ENCODE assay signal across 8 cellular contexts in genomic region chr12:56636675-56637540, GRCh38. TPM values are rescaled to one million over a fixed set of nuclear protein-coding genes. Genes with fewer than 3 reads are reported as not detected.
DNase-seq lines count a peak whose midpoint lies in the region; ATAC-seq and TF ChIP-seq lines count a peak whose summit lies in the region.

No MANE protein-coding gene starts in this region.

- peak overlapping the region; percentile 92 for H3K27ac Mint-ChIP-seq in activated T-helper 1 cell treated with anti-CD3 and anti-CD28 coated beads, Interleukin-12 subunit alpha, Interleukin-12 subunit beta, Interleukin-2, Interleukin-4 antibody, amounts not matched to agents 30 ng/mL and 10 ng/mL and 1 ng/mL, durations not matched to agents 14 hours and 24 hours and 36 hours
- peak overlapping the region; percentile 89 to 99 (median 97) for H3K27ac Mint-ChIP-seq in naive thymus-derived CD4-positive, alpha-beta T cell

- POLR2A ChIA-PET in Panc1 (lab: Charles Lee) = interaction anchor here (0.6 kb wide), 1 partner anchor 94 kb away, joined by 9 read pairs; no protein-coding TSS in a partner anchor
- POLR2A ChIA-PET in naive thymus-derived CD4-positive, alpha-beta T cell (lab: Charles Lee) = interaction anchor here (0.6 to 6.5 kb wide), 16 partner anchors 8 to 593 kb away, joined by 3 to 103 read pairs (median 4); partner anchors contain the start of genes ATP5F1B, BAZ2A, NACA and PTGES3

- H3K9me3 ChIP-seq in Panc1 (ENCODE audit: control insufficient read depth, insufficient read depth, low read depth, low read length) = no peaks in the 10 kb centered on the region
- H3K9me3 ChIP-seq in naive thymus-derived CD4-positive, alpha-beta T cell (ENCODE audit: control insufficient read depth in 2 of 3, low read length in 3 of 3) = no peaks in the 10 kb centered on the region

- peak; percentile 93 for DNase-seq in DMS79 treated with DMSO at 0.1 percent for 48 hours (lab: John Stamatoyannopoulos, UW)
- peak; percentile 97 for DNase-seq in KBM-7
- peak; percentile 96 for DNase-seq in Panc1 (ENCODE audit: low read depth, low spot score)
- DNase-seq in activated T-helper 1 cell treated with anti-CD3 and anti-CD28 coated beads, Interleukin-12 subunit alpha, Interleukin-12 subunit beta, Interleukin-2, Interleukin-4 antibody, amounts not matched to agents 30 ng/mL and 10 ng/mL and 1 ng/mL, durations not matched to agents 14 hours and 24 hours and 36 hours (ENCODE audit: low spot score) = peak; percentile 79
- peak; percentile 100 for DNase-seq in fibroblast of gingiva (ENCODE audit: low read depth)
- peak; percentile 86 to 99 (median 94) for DNase-seq in naive thymus-derived CD4-positive, alpha-beta T cell
- peak; percentile 91 to 96 (median 92) for DNase-seq in stimulated activated naive CD4-positive, alpha-beta T cell (lab: John Stamatoyannopoulos, UW)

- CTCF ChIA-PET in Panc1 (lab: Charles Lee) = interaction anchor here (0.5 to 1.5 kb wide), 11 partner anchors 9 to 442 kb away, joined by 3 to 11 read pairs (median 4); partner anchors contain the start of gene ATP5F1B
- CTCF ChIA-PET in naive thymus-derived CD4-positive, alpha-beta T cell (lab: Charles Lee) = interaction anchor here (0.6 to 2.2 kb wide), 20 partner anchors 8 to 663 kb away, joined by 3 to 16 read pairs (median 4); partner anchors contain the start of genes ATP5F1B, RAB5B and RNF41

- H3K36me3 ChIP-seq in Panc1 (ENCODE audit: control insufficient read depth, insufficient read depth, low read length) = peaks cover 10% of the 10 kb centered on the region
- H3K36me3 ChIP-seq in naive thymus-derived CD4-positive, alpha-beta T cell (ENCODE audit: control insufficient read depth in 2 of 3, insufficient read depth in 3 of 3, low read length in 3 of 3) = peaks cover 7 to 37% (median 28%) of the 10 kb centered on the region in 3 experiments

- no TSS peak for BruUV-seq in Panc1 (replicated peaks; lab: Mats Ljungman, UMichigan)

- in situ Hi-C loops in KBM-7 (cut with MboI; ENCODE audit: low pct_unique_long_range_greater_than_20kb, low sequenced_read_pairs) = no loop called here
- in situ Hi-C loops in Panc1 (cut with HindIII; ENCODE audit: low pct_unique_long_range_greater_than_20kb, low sequenced_read_pairs) = no loop called here

- peaks cover 33% of the 10 kb centered on the region for H3K4me1 ChIP-seq in Panc1 (ENCODE audit: control insufficient read depth, insufficient read depth, low read length)
- peaks cover 27 to 36% of the 10 kb centered on the region in 2 donors for H3K4me1 ChIP-seq in naive thymus-derived CD4-positive, alpha-beta T cell (ENCODE audit: control insufficient read depth in 2 of 2, insufficient read depth in 2 of 2, low read length in 2 of 2)

- H3K27me3 ChIP-seq in Panc1 (ENCODE audit: control insufficient read depth, insufficient read depth, low read length) = no peaks in the 10 kb centered on the region
- no peaks in the 10 kb centered on the region for H3K27me3 ChIP-seq in naive thymus-derived CD4-positive, alpha-beta T cell (ENCODE audit: control insufficient read depth in 2 of 2, insufficient read depth in 2 of 2, low read length in 2 of 2)

- peaks cover 33% of the 10 kb centered on the region for H3K36me3 Mint-ChIP-seq in activated T-helper 1 cell treated with anti-CD3 and anti-CD28 coated beads, Interleukin-12 subunit alpha, Interleukin-12 subunit beta, Interleukin-2, Interleukin-4 antibody, amounts not matched to agents 30 ng/mL and 10 ng/mL and 1 ng/mL, durations not matched to agents 14 hours and 24 hours and 36 hours (ENCODE audit: low read depth)
- peaks cover 0 to 22% (median 17%) of the 10 kb centered on the region in 5 donors for H3K36me3 Mint-ChIP-seq in naive thymus-derived CD4-positive, alpha-beta T cell

- H3K4me1 Mint-ChIP-seq in activated T-helper 1 cell treated with anti-CD3 and anti-CD28 coated beads, Interleukin-12 subunit alpha, Interleukin-12 subunit beta, Interleukin-2, Interleukin-4 antibody, amounts not matched to agents 30 ng/mL and 10 ng/mL and 1 ng/mL, durations not matched to agents 14 hours and 24 hours and 36 hours (ENCODE audit: low read depth) = peaks cover 62% of the 10 kb centered on the region
- peaks cover 28 to 69% (median 57%) of the 10 kb centered on the region in 7 donors for H3K4me1 Mint-ChIP-seq in naive thymus-derived CD4-positive, alpha-beta T cell

- peak overlapping the region; percentile 96 for H3K27ac ChIP-seq in Panc1 (ENCODE audit: low read length)
- H3K27ac ChIP-seq in naive thymus-derived CD4-positive, alpha-beta T cell (ENCODE audit: low read depth, low read length) = peak overlapping the region; percentile 83

- intact Hi-C loops in Panc1 (cut with micrococcal nuclease; ENCODE audit: unreplicated experiment) = no loop called here
- intact Hi-C loops in activated T-helper 1 cell treated with anti-CD3 and anti-CD28 coated beads, Interleukin-12 subunit alpha, Interleukin-12 subunit beta, Interleukin-2, Interleukin-4 antibody, amounts not matched to agents 30 ng/mL and 10 ng/mL and 1 ng/mL, durations not matched to agents 14 hours and 24 hours and 36 hours (cut with micrococcal nuclease) = loop anchor here (1.0 to 10.0 kb wide), 11 partner anchors 9 to 1118 kb away; partner anchors contain the start of genes CDK4, MARCHF9, NAB2 and NACA
- intact Hi-C loops in naive thymus-derived CD4-positive, alpha-beta T cell (cut with micrococcal nuclease) = loop anchor here (1.0 to 10.0 kb wide), 19 partner anchors 9 to 1115 kb away; partner anchors contain the start of genes NACA (in 2 of the 2), RPL41 (in 2 of the 2), ZBTB39 (in 2 of the 2) and ZC3H10 (in 2 of the 2)

- ATAC-seq in GM21717 (IDR thresholded peaks at IDR 0.05; ENCODE audit: unreplicated experiment) = peak; percentile 49
- peak; percentile 80 for ATAC-seq in Panc1
- ATAC-seq in naive thymus-derived CD4-positive, alpha-beta T cell = peak; percentile 83

- TF ChIP-seq CTCF in Panc1 (IDR thresholded peaks at IDR 0.05) = peak; percentile 92

- peak overlapping the region; percentile 98 for H3K4me3 Mint-ChIP-seq in activated T-helper 1 cell treated with anti-CD3 and anti-CD28 coated beads, Interleukin-12 subunit alpha, Interleukin-12 subunit beta, Interleukin-2, Interleukin-4 antibody, amounts not matched to agents 30 ng/mL and 10 ng/mL and 1 ng/mL, durations not matched to agents 14 hours and 24 hours and 36 hours
- peak overlapping the region; percentile 87 to 100 (median 96) for H3K4me3 Mint-ChIP-seq in naive thymus-derived CD4-positive, alpha-beta T cell

- H3K9me3 Mint-ChIP-seq in activated T-helper 1 cell treated with anti-CD3 and anti-CD28 coated beads, Interleukin-12 subunit alpha, Interleukin-12 subunit beta, Interleukin-2, Interleukin-4 antibody, amounts not matched to agents 30 ng/mL and 10 ng/mL and 1 ng/mL, durations not matched to agents 14 hours and 24 hours and 36 hours = no peaks in the 10 kb centered on the region
- H3K9me3 Mint-ChIP-seq in naive thymus-derived CD4-positive, alpha-beta T cell = peaks cover 0 to 1% (median 0%) of the 10 kb centered on the region in 11 donors

- no peaks in the 10 kb centered on the region for H3K27me3 Mint-ChIP-seq in activated T-helper 1 cell treated with anti-CD3 and anti-CD28 coated beads, Interleukin-12 subunit alpha, Interleukin-12 subunit beta, Interleukin-2, Interleukin-4 antibody, amounts not matched to agents 30 ng/mL and 10 ng/mL and 1 ng/mL, durations not matched to agents 14 hours and 24 hours and 36 hours (ENCODE audit: insufficient read depth)
- H3K27me3 Mint-ChIP-seq in naive thymus-derived CD4-positive, alpha-beta T cell = no peaks in the 10 kb centered on the region

- H3K4me3 ChIP-seq in Panc1 (ENCODE audit: low read depth in 2 of 2, low read length in 2 of 2) = peak overlapping the region; percentile 65 to 90
- peak overlapping the region; percentile 73 for H3K4me3 ChIP-seq in naive thymus-derived CD4-positive, alpha-beta T cell (ENCODE audit: low read length)

RNA-seq across cellular contexts. Expression of gene BAZ2A, which starts 6.8 kb away (rescaled TPM):
- total RNA-seq in Panc1 (2021; ENCODE audit: unreplicated experiment) = 131 TPM
- polyA plus RNA-seq in Panc1 (2012; ENCODE audit: insufficient read length) = 77.0 TPM
- total RNA-seq in activated T-helper 1 cell treated with anti-CD3 and anti-CD28 coated beads, Interleukin-12 subunit alpha, Interleukin-12 subunit beta, Interleukin-2, Interleukin-4 antibody, amounts not matched to agents 30 ng/mL and 10 ng/mL and 1 ng/mL, durations not matched to agents 14 hours and 24 hours and 36 hours = 119 and 126 TPM in 2 replicates
- total RNA-seq in naive thymus-derived CD4-positive, alpha-beta T cell = 100 to 1,000 TPM; 127 to 230 (median 191) TPM
- polyA plus RNA-seq in naive thymus-derived CD4-positive, alpha-beta T cell = 10 to 100 TPM; 24.8 to 45.1 TPM

RNA-seq across cellular contexts. Expression of gene ATP5F1B, which starts 8.9 kb away (rescaled TPM):
- 999 TPM for total RNA-seq in Panc1 (2021; ENCODE audit: unreplicated experiment)
- 1,395 TPM for polyA plus RNA-seq in Panc1 (2012; ENCODE audit: insufficient read length)
- total RNA-seq in activated T-helper 1 cell treated with anti-CD3 and anti-CD28 coated beads, Interleukin-12 subunit alpha, Interleukin-12 subunit beta, Interleukin-2, Interleukin-4 antibody, amounts not matched to agents 30 ng/mL and 10 ng/mL and 1 ng/mL, durations not matched to agents 14 hours and 24 hours and 36 hours = 714 and 716 TPM in 2 replicates
- 100 to 1,000 TPM; 217 to 476 (median 267) TPM for total RNA-seq in naive thymus-derived CD4-positive, alpha-beta T cell
- polyA plus RNA-seq in naive thymus-derived CD4-positive, alpha-beta T cell = 100 to 1,000 TPM; 658 to 688 TPM

RNA-seq across cellular contexts. Expression of gene PTGES3, which starts 51.2 kb away (rescaled TPM):
- total RNA-seq in Panc1 (2021; ENCODE audit: unreplicated experiment) = 339 TPM
- 264 TPM for polyA plus RNA-seq in Panc1 (2012; ENCODE audit: insufficient read length)
- 301 and 302 TPM in 2 replicates for total RNA-seq in activated T-helper 1 cell treated with anti-CD3 and anti-CD28 coated beads, Interleukin-12 subunit alpha, Interleukin-12 subunit beta, Interleukin-2, Interleukin-4 antibody, amounts not matched to agents 30 ng/mL and 10 ng/mL and 1 ng/mL, durations not matched to agents 14 hours and 24 hours and 36 hours
- 100 to 1,000 TPM; 111 to 229 (median 153) TPM for total RNA-seq in naive thymus-derived CD4-positive, alpha-beta T cell
- 100 to 1,000 TPM; 221 to 289 TPM for polyA plus RNA-seq in naive thymus-derived CD4-positive, alpha-beta T cell

Comparison
In these comparisons a context has a peak if more than half of its experiments do, and no peak if none do; other contexts are left out.
1. Peak in every context shown above with its lines: DNase-seq, ATAC-seq, H3K4me3 ChIP-seq and H3K27ac ChIP-seq.